ENCODE assay signal across 6 cellular contexts in genomic region chr19:461664-462551, GRCh38. TPM values are rescaled to one million over a fixed set of nuclear protein-coding genes. Genes with fewer than 3 reads are reported as not detected.
DNase-seq lines count a peak whose midpoint lies in the region; ATAC-seq and TF ChIP-seq lines count a peak whose summit lies in the region.

No MANE protein-coding gene starts in this region.

- H3K27ac ChIP-seq in CD4-positive, alpha-beta memory T cell (ENCODE audit: low read depth, low read length), result no peak overlapping the region
- H3K27ac ChIP-seq in right cardiac atrium (ENCODE audit: low read length) (no peak overlapping the region), thoracic aorta (no peak overlapping the region)

- H3K36me3 Mint-ChIP-seq in CD4-positive, alpha-beta memory T cell, result no peaks in the 10 kb centered on the region

- no peaks in the 10 kb centered on the region for H3K9me3 ChIP-seq in CD4-positive, alpha-beta memory T cell (ENCODE audit: control insufficient read depth in 1 of 2, low read length in 2 of 2)
- H3K9me3 ChIP-seq in right cardiac atrium (ENCODE audit: control insufficient read depth, low read length) (no peaks in the 10 kb centered on the region), thoracic aorta (no peaks in the 10 kb centered on the region)

- no peak overlapping the region for H3K4me3 ChIP-seq in CD4-positive, alpha-beta memory T cell (ENCODE audit: low read length in 2 of 2)
- peak overlapping the region; percentile 95 for H3K4me3 ChIP-seq in right cardiac atrium (ENCODE audit: low read length)
- peak overlapping the region; percentile 64 for H3K4me3 ChIP-seq in thoracic aorta

- H3K27me3 ChIP-seq in CD4-positive, alpha-beta memory T cell (ENCODE audit: insufficient read depth, low read length), result peaks cover 13% of the 10 kb centered on the region
- no peaks in the 10 kb centered on the region for H3K27me3 ChIP-seq in right cardiac atrium (ENCODE audit: control insufficient read depth, insufficient read depth)
- H3K27me3 ChIP-seq in thoracic aorta (replicated peaks; ENCODE audit: insufficient read depth), result peaks cover 6% of the 10 kb centered on the region

- H3K4me1 Mint-ChIP-seq in CD4-positive, alpha-beta memory T cell, result peaks cover 2 to 11% (median 4%) of the 10 kb centered on the region in 4 donors

- TF ChIP-seq CTCF in thoracic aorta (IDR thresholded peaks at IDR 0.05), result no peak

- CTCF ChIA-PET in CD4-positive, alpha-beta memory T cell (lab: Charles Lee; ENCODE audit: partially characterized antibody), result no interaction called here

- 6% methylated on average over 63 of the region's 63 CpGs for WGBS in right cardiac atrium

- intact Hi-C loops in CD4-positive, alpha-beta memory T cell (cut with micrococcal nuclease), result no loop called here
- intact Hi-C loops in right cardiac atrium (cut with DNase I), result no loop called here

- H3K4me3 Mint-ChIP-seq in CD4-positive, alpha-beta memory T cell, result peak overlapping the region; percentile 42 to 80 (median 63)

- peak; percentile 40 to 48 for ATAC-seq in right cardiac atrium
- ATAC-seq in thoracic aorta (ENCODE audit: insufficient number of reproducible peaks, low FRiP score, low read depth), result no peak

- H3K27me3 Mint-ChIP-seq in CD4-positive, alpha-beta memory T cell, result peaks cover 8 to 17% of the 10 kb centered on the region in 2 donors

- no peaks in the 10 kb centered on the region for H3K36me3 ChIP-seq in CD4-positive, alpha-beta memory T cell (ENCODE audit: insufficient read depth, low read length)
- no peaks in the 10 kb centered on the region for H3K36me3 ChIP-seq in thoracic aorta

- POLR2A ChIA-PET in CD4-positive, alpha-beta memory T cell (lab: Charles Lee; ENCODE audit: partially characterized antibody), result no interaction called here

- H3K4me1 ChIP-seq in CD4-positive, alpha-beta memory T cell (ENCODE audit: insufficient read depth, low read length), result no peaks in the 10 kb centered on the region
- no peaks in the 10 kb centered on the region for H3K4me1 ChIP-seq in right cardiac atrium (ENCODE audit: control insufficient read depth, insufficient read depth, low read length)
- peaks cover 0 to 5% of the 10 kb centered on the region in 2 donors for H3K4me1 ChIP-seq in thoracic aorta (ENCODE audit: control insufficient read depth in 1 of 2, low read depth in 2 of 2)

- no peak for DNase-seq in CD4-positive, alpha-beta memory T cell
- DNase-seq in NCI-H82 (lab: John Stamatoyannopoulos, UW) (peak; percentile 83), right cardiac atrium (peak; percentile 33 to 68 (median 64)), thoracic aorta (ENCODE audit: low spot score) (no peak), NCI-H226 (no peak), UCSD-AML1 (lab: John Stamatoyannopoulos, UW; ENCODE audit: unreplicated experiment) (no peak)

- no peak overlapping the region for H3K27ac Mint-ChIP-seq in CD4-positive, alpha-beta memory T cell

- no peaks in the 10 kb centered on the region for H3K9me3 Mint-ChIP-seq in CD4-positive, alpha-beta memory T cell

RNA-seq across cellular contexts. Expression of gene SHC2, which starts 1.1 kb away (rescaled TPM):
- under 1 TPM; 0.55 to 0.64 TPM for total RNA-seq in CD4-positive, alpha-beta memory T cell
- not detected for polyA plus RNA-seq in CD4-positive, alpha-beta memory T cell
- 10 to 100 TPM; 14.3 to 20.0 (median 17.6) TPM for total RNA-seq in right cardiac atrium
- polyA plus RNA-seq in right cardiac atrium, result 21.0 TPM
- total RNA-seq in thoracic aorta, result 10 to 100 TPM; 17.2 to 18.8 TPM

RNA-seq across cellular contexts. Expression of gene MADCAM1, which starts 34.4 kb away (rescaled TPM):
- 1 to 10 TPM; 1.5 to 1.9 TPM for total RNA-seq in CD4-positive, alpha-beta memory T cell
- under 1 TPM; 0.11 to 0.24 TPM for polyA plus RNA-seq in CD4-positive, alpha-beta memory T cell
- total RNA-seq in right cardiac atrium, result under 1 TPM; 0.28 to 0.59 (median 0.36) TPM
- polyA plus RNA-seq in right cardiac atrium, result 0.27 TPM
- total RNA-seq in thoracic aorta, result under 1 TPM in 1 of 2 donors, not detected in 1; 0.92 TPM

RNA-seq across cellular contexts. Expression of gene TPGS1, which starts 45.4 kb away (rescaled TPM):
- total RNA-seq in CD4-positive, alpha-beta memory T cell, result 10 to 100 TPM; 31.8 to 32.0 TPM
- 10 to 100 TPM; 22.2 to 37.6 TPM for polyA plus RNA-seq in CD4-positive, alpha-beta memory T cell
- total RNA-seq in right cardiac atrium (10 to 100 TPM; 10.9 to 15.6 (median 14.7) TPM), thoracic aorta (10 to 100 TPM; 34.1 to 94.1 TPM)
- polyA plus RNA-seq in right cardiac atrium, result 21.3 TPM

RNA-seq across cellular contexts. Expression of gene C2CD4C, which starts 53.0 kb away (rescaled TPM):
- not detected for total RNA-seq in CD4-positive, alpha-beta memory T cell
- not detected for polyA plus RNA-seq in CD4-positive, alpha-beta memory T cell
- 1 to 10 TPM in 1 of 4 donors, under 1 TPM in 3; 0.35 to 1.2 (median 0.63) TPM for total RNA-seq in right cardiac atrium
- 0.79 TPM for polyA plus RNA-seq in right cardiac atrium
- 1 to 10 TPM in 1 of 2 donors, under 1 TPM in 1; 0.54 to 1.6 TPM for total RNA-seq in thoracic aorta

Comparison
In these comparisons a context has a peak if more than half of its experiments do, and no peak if none do; other contexts are left out.
1. DNase-seq: peak in NCI-H82 (single experiment) and right cardiac atrium (3 of 3); none in CD4-positive, alpha-beta memory T cell (0 of 5), thoracic aorta (single experiment), NCI-H226 (single experiment) and UCSD-AML1 (single experiment).
2. H3K4me3 ChIP-seq: peak in right cardiac atrium (single experiment) and thoracic aorta (single experiment); none in CD4-positive, alpha-beta memory T cell (0 of 2).
3. RNA of gene SHC2, which starts 1.1 kb away (total RNA-seq): 17.2 to 18.8 TPM in thoracic aorta and 14.3 to 20.0 TPM in right cardiac atrium; 0.55 to 0.64 TPM in CD4-positive, alpha-beta memory T cell; every median in the first group is over 4 times any median in the second.